Comparison of ENCODE assay signal across 11 cellular contexts in the genomic region with DNA sequence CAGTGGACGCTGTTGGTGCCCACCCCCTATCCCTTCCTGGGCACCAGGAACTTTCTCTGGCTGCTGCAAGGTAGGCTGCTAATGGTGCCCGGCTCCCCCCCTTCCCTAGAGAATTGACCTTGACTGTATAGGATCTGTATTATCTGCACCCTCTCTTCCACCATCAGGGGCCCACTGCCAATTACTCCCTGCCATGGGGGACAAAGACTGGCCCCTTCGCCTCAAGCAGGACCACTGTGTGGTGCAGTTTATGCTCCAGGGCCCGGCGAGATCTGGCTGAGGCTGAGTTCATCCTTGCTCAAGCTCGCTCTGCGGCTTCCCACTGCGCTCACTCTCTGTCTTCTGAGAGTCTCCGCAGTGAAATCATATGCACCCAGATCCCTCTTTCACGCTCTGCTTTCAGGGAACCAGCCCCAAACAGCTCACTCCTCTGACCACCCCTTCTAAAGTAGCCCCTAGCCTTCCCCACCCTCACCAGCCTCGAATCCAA.
A peak's percentile ranks its signal among the peaks of the same experiment; 100 is the strongest.
DNase-seq lines count a peak whose midpoint lies in the region; ATAC-seq lines count a peak whose summit lies in the region.
"Had no signal": no experiment of that assay in that cellular context is flagged by ENCODE, and none has a peak within 500 bp of the region (broad histone marks: within the 10 kb centered on the region; RNA-seq: fewer than 3 reads in every experiment).

No MANE protein-coding gene starts in this region.

- H3K9me3 ChIP-seq in duodenal mucosa (ENCODE audit: control insufficient read depth in 1 of 2, low read length in 2 of 2): no peaks in the 10 kb centered on the region

- no peak for ATAC-seq in stimulated activated naive CD8-positive, alpha-beta T cell treated with anti-CD3 and anti-CD28 coated beads, Interleukin-15, Interleukin-2, amounts not matched to agents 100 U/mL and 50 U/mL, for 24 hours
- no peak for ATAC-seq in GM19035 (IDR thresholded peaks at IDR 0.05; ENCODE audit: unreplicated experiment)

- DNase-seq in NOMO-1 (lab: John Stamatoyannopoulos, UW; ENCODE audit: unreplicated experiment in 2 of 2) (peak; percentile 24 to 47), NOMO-1 treated with dmso at 0.1 percent for 144 hours (lab: John Stamatoyannopoulos, UW; ENCODE audit: unreplicated experiment) (no peak), NOMO-1 treated with DMSO at 0.1 percent for 48 hours (lab: John Stamatoyannopoulos, UW; ENCODE audit: unreplicated experiment) (peak; percentile 18), head of caudate nucleus (no peak), amniotic stem cell (lab: John Stamatoyannopoulos, UW) (no peak)
- peak; percentile 52 for DNase-seq in stimulated activated naive CD8-positive, alpha-beta T cell treated with anti-CD3 and anti-CD28 coated beads, Interleukin-15, Interleukin-2, amounts not matched to agents 100 U/mL and 50 U/mL, for 24 hours
- DNase-seq: dermis blood vessel endothelial cell, NCI-H226 had no signal

- peak overlapping the region; percentile 53 to 58 for H3K4me3 ChIP-seq in duodenal mucosa (ENCODE audit: low read depth in 1 of 2, low read length in 2 of 2)

- peaks cover 11 to 18% of the 10 kb centered on the region in 2 donors for H3K4me1 ChIP-seq in duodenal mucosa (ENCODE audit: control insufficient read depth in 1 of 2, insufficient read depth in 2 of 2, low read length in 2 of 2)

- intact Hi-C loops in head of caudate nucleus (cut with DNase I): no loop called here

- peaks cover 3 to 30% of the 10 kb centered on the region in 2 donors for H3K36me3 ChIP-seq in duodenal mucosa (ENCODE audit: control insufficient read depth in 1 of 2, insufficient read depth in 2 of 2, low read length in 2 of 2)

- H3K27ac ChIP-seq in duodenal mucosa (ENCODE audit: low read depth, low read length): no peak overlapping the region
- H3K27ac ChIP-seq: 22Rv1 had no signal

- H3K27me3 ChIP-seq in duodenal mucosa (ENCODE audit: control insufficient read depth in 1 of 2, insufficient read depth in 2 of 2, low read length in 2 of 2): no peaks in the 10 kb centered on the region

- H3K9ac ChIP-seq in duodenal mucosa (ENCODE audit: low read depth in 1 of 2, low read length in 2 of 2): peak overlapping the region; percentile 35 to 47

Comparison
In these comparisons a context has a peak if more than half of its experiments do, and no peak if none do; other contexts are left out.
1. DNase-seq: peak in NOMO-1 (2 of 2), NOMO-1 treated with DMSO at 0.1 percent for 48 hours (single experiment) and stimulated activated naive CD8-positive, alpha-beta T cell treated with anti-CD3 and anti-CD28 coated beads, Interleukin-15, Interleukin-2, amounts not matched to agents 100 U/mL and 50 U/mL, for 24 hours (single experiment); none in NOMO-1 treated with dmso at 0.1 percent for 144 hours (single experiment), head of caudate nucleus (0 of 42) and amniotic stem cell (single experiment).